ENCODE assay signal across 2 cellular contexts in genomic region chr1:22628698-22629444, GRCh38.
TF ChIP-seq lines count a peak whose summit lies in the region.

No MANE protein-coding gene starts in this region.

TF ChIP-seq in A549, 52 proteins besides CTCF, POLR2A, EP300 and RAD21:
- TF ChIP-seq EHMT2 (IDR thresholded peaks at IDR 0.05; ENCODE audit: low read depth) (no peak), ZFP36 (IDR thresholded peaks at IDR 0.05; ENCODE audit: borderline replicate concordance, partially characterized antibody) (peak; percentile 9)

TF ChIP-seq in GM12891, 5 proteins besides CTCF, POLR2A, EP300 and RAD21:
- TF ChIP-seq PAX5 (IDR thresholded peaks at IDR 0.05; ENCODE audit: insufficient read depth, low read length, severe bottlenecking) (no peak), POU2F2 (IDR thresholded peaks at IDR 0.05; ENCODE audit: low read depth, low read length) (no peak), TAF1 (IDR thresholded peaks at IDR 0.05; ENCODE audit: low read depth, low read length) (no peak), POLR2AphosphoS5 (IDR thresholded peaks at IDR 0.05; ENCODE audit: low read depth, low read length) (no peak), SPI1 (IDR thresholded peaks at IDR 0.05; ENCODE audit: low read depth, low read length) (no peak)
